In genomic region chr7:2794836-2795636, GRCh38 we compare ENCODE assay signal across 28 cellular contexts. TPM values are rescaled to one million over a fixed set of nuclear protein-coding genes. Genes with fewer than 3 reads are reported as not detected.
DNase-seq lines count a peak whose midpoint lies in the region; ATAC-seq, FAIRE-seq and TF ChIP-seq lines count a peak whose summit lies in the region.
"Had no signal": no experiment of that assay in that cellular context is flagged by ENCODE, and none has a peak within 500 bp of the region (broad histone marks: within the 10 kb centered on the region; RNA-seq: fewer than 3 reads in every experiment).

No MANE protein-coding gene starts in this region.

- TF ChIP-seq CTCF in cardiac muscle cell (IDR thresholded peaks at IDR 0.05; ENCODE audit: low read depth, low read length) (no peak), vagina (IDR thresholded peaks at IDR 0.05) (no peak), D721Med (IDR thresholded peaks at IDR 0.05; ENCODE audit: insufficient read depth, missing control alignments) (no peak)

- intact Hi-C loops in left cardiac atrium (cut with DNase I) (loop anchor here in 1 of 2 donors (5.0 kb wide), 1 partner anchor 38 kb away; no protein-coding TSS in a partner anchor), vagina (cut with DNase I) (no loop called here)

- FAIRE-seq in D721Med (lab: Jason Lieb, UNC): no peak
- FAIRE-seq: endothelial cell of umbilical vein had no signal

- TF ChIP-seq POLR2A in vagina (IDR thresholded peaks at IDR 0.05): no peak

- peak overlapping the region; percentile 8 for H3K27ac ChIP-seq in cardiac muscle cell
- H3K27ac ChIP-seq in vagina: peak overlapping the region; percentile 82

- H3K4me3 ChIP-seq in cardiac muscle cell (no peak overlapping the region), vagina (no peak overlapping the region)
- H3K4me3 ChIP-seq: transverse colon had no signal

- H3K27me3 ChIP-seq in cardiac muscle cell: no peaks in the 10 kb centered on the region
- H3K27me3 ChIP-seq in vagina: no peaks in the 10 kb centered on the region
- H3K27me3 ChIP-seq: BE2C, transverse colon had no signal

- ATAC-seq in left cardiac atrium (no peak), GM18519 (IDR thresholded peaks at IDR 0.05; ENCODE audit: low FRiP score, unreplicated experiment) (no peak), HG03520 (IDR thresholded peaks at IDR 0.05; ENCODE audit: unreplicated experiment) (no peak)
- ATAC-seq: activated CD4-positive, alpha-beta T cell treated with anti-CD3 and anti-CD28 coated beads for 36 hours; activated CD8-positive, alpha-beta T cell treated with anti-CD3 and anti-CD28 coated beads for 36 hours; activated T-helper 17 cell treated with anti-CD3 and anti-CD28 coated beads, Interleukin-2, amount 50 U/mL, for 72 hours; CD8-positive, alpha-beta T cell; Panc1 had no signal

- H3K9me3 ChIP-seq in cardiac muscle cell (ENCODE audit: low read depth): no peaks in the 10 kb centered on the region
- no peaks in the 10 kb centered on the region for H3K9me3 ChIP-seq in vagina
- H3K9me3 ChIP-seq: BE2C, transverse colon had no signal

- DNase-seq in cardiac muscle cell (ENCODE audit: low read depth in 1 of 2, low spot score in 1 of 2): no peak
- DNase-seq in left cardiac atrium: no peak
- peak; percentile 58 for DNase-seq in amniotic epithelial cell (ENCODE audit: low read depth)
- peak; percentile 76 for DNase-seq in mesenteric fat pad (ENCODE audit: low spot score)
- no peak for DNase-seq in vagina (ENCODE audit: extremely low spot score in 2 of 2)
- DNase-seq in D721Med (ENCODE audit: insufficient read length, low spot score): no peak
- DNase-seq: activated CD4-positive, alpha-beta T cell treated with anti-CD3 and anti-CD28 coated beads for 36 hours; activated CD8-positive, alpha-beta T cell treated with anti-CD3 and anti-CD28 coated beads for 36 hours; activated naive CD4-positive, alpha-beta T cell treated with anti-CD3 and anti-CD28 coated beads, Interleukin-2, amount 10 ng/mL, durations not matched to agents 7 days and 5 days; amygdala; BE2C; CD8-positive, alpha-beta T cell; EL; GOT3; hippocampal formation; NCI-H1436 treated with DMSO at 0.1 percent for 48 hours; NCI-H2081 treated with DMSO at 0.1 percent for 48 hours; NCI-H446; NCI-H748 treated with DMSO at 0.1 percent for 48 hours; SHP77; stimulated activated CD4-positive, alpha-beta T cell treated with anti-CD3 and anti-CD28 coated beads, Interleukin-4, amount 100 ng/mL, for 24 hours; T-helper 9 cell; transverse colon had no signal

- H3K36me3 ChIP-seq in cardiac muscle cell: peaks cover 12% of the 10 kb centered on the region
- H3K36me3 ChIP-seq in vagina: peaks cover 0 to 17% of the 10 kb centered on the region in 2 donors

- H3K4me1 ChIP-seq in cardiac muscle cell (ENCODE audit: low read depth) (peaks cover 28% of the 10 kb centered on the region), vagina (peaks cover 22% of the 10 kb centered on the region)

RNA-seq across cellular contexts. Expression of gene GNA12, which starts 49.1 kb away (rescaled TPM):
- total RNA-seq in cardiac muscle cell: 34.5 and 54.4 TPM in 2 replicates
- polyA plus RNA-seq in cardiac muscle cell: 59.1 and 64.2 TPM in 2 replicates
- total RNA-seq in left cardiac atrium: 10 to 100 TPM; 47.4 to 52.2 TPM
- 70.1 TPM for total RNA-seq in mesenteric fat pad
- total RNA-seq in vagina: 29.5 TPM

Comparison
In these comparisons a context has a peak if more than half of its experiments do, and no peak if none do; other contexts are left out.
1. DNase-seq: peak in amniotic epithelial cell (single experiment) and mesenteric fat pad (single experiment); none in cardiac muscle cell (0 of 2), left cardiac atrium (single experiment), vagina (0 of 2) and D721Med (single experiment).